Comparison of ENCODE assay signal across 23 cellular contexts in genomic region chr10:84948644-84949043, GRCh38.
"Had no signal": no experiment of that assay in that cellular context is flagged by ENCODE, and none has a peak within 500 bp of the region (broad histone marks: within the 10 kb centered on the region; RNA-seq: fewer than 3 reads in every experiment).

No MANE protein-coding gene starts in this region.

- H3K4me3 ChIP-seq: dorsolateral prefrontal cortex, esophagus muscularis mucosa, gastrocnemius medialis, left ventricle myocardium inferior, lower lobe of right lung, pancreas, stomach, thoracic aorta, transverse colon had no signal

- H3K27ac Mint-ChIP-seq: naive B cell, nephron, progenitor cell of endocrine pancreas had no signal

- H3K4me1 ChIP-seq: esophagus muscularis mucosa, gastrocnemius medialis, left ventricle myocardium inferior, lower lobe of right lung, pancreas, stomach, transverse colon had no signal

- H3K27me3 ChIP-seq: esophagus muscularis mucosa, gastrocnemius medialis, pancreas, stomach, transverse colon had no signal

- H3K9me3 ChIP-seq: esophagus muscularis mucosa, gastrocnemius medialis, left ventricle myocardium inferior, lower lobe of right lung, pancreas, stomach, thoracic aorta, transverse colon had no signal

- H3K36me3 ChIP-seq: esophagus muscularis mucosa, gastrocnemius medialis, left ventricle myocardium inferior, lower lobe of right lung, pancreas, stomach, thoracic aorta, transverse colon had no signal

- H3K4me3 Mint-ChIP-seq: naive B cell, nephron had no signal

- H3K27ac ChIP-seq: dorsolateral prefrontal cortex, epithelial cell of prostate, esophagus muscularis mucosa, gastrocnemius medialis, left ventricle myocardium inferior, lower lobe of right lung, pancreas, stomach, thoracic aorta, transverse colon had no signal

- ATAC-seq: gastrocnemius medialis, lower lobe of right lung, right cardiac atrium had no signal

- DNase-seq: cortex of kidney; dorsolateral prefrontal cortex; effector memory CD4-positive, alpha-beta T cell; gastrocnemius medialis; islet precursor cell; left ventricle myocardium inferior; lower lobe of right lung; mesenchymal stem cell; naive B cell; occipital lobe; pancreas; right cardiac atrium; small intestine; stimulated activated CD4-positive, alpha-beta T cell treated with anti-CD3 and anti-CD28 coated beads, Interleukin-12 subunit alpha, Interleukin-12 subunit beta, amount 100 ng/mL, for 4 hours; stimulated activated naive CD4-positive, alpha-beta T cell; stomach; substantia nigra; transverse colon had no signal

- H3K4me1 Mint-ChIP-seq: naive B cell had no signal

- H3K36me3 Mint-ChIP-seq: naive B cell had no signal

- H3K27me3 Mint-ChIP-seq: naive B cell, progenitor cell of endocrine pancreas had no signal
